8 cellular contexts compared by ENCODE assay signal in the genomic region with DNA sequence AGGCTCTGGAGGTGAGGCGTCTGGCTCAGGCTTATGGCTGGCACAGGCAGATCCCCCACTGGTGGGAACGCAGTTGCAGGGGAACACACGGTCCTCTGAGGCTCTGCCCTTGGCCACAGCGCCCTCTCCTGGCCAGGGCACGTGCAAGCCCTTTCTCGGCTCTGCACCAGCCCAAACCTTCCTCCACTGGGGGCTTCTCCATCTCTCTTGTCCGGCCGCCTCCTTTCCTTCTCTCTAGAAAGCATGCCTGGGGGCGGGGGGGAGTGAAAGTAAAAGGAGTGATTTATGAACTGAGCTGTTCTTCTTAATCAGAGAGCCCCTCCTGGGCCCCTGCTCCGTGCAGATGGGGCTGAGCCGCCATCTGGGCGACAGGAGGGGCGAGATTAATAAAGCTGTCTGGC. TPM values are rescaled to one million over a fixed set of nuclear protein-coding genes. Genes with fewer than 3 reads are reported as not detected.
DNase-seq lines count a peak whose midpoint lies in the region; ATAC-seq and TF ChIP-seq lines count a peak whose summit lies in the region.

No MANE protein-coding gene starts in this region.

- no peak overlapping the region for H3K4me3 Mint-ChIP-seq in WTC11

- CTCF ChIA-PET in WTC11 (lab: Charles Lee): interaction anchor here (0.6 to 2.0 kb wide), 31 partner anchors 8 to 338 kb away, joined by 3 to 17 read pairs (median 5); a partner anchor contains a TSS

- no peak overlapping the region for H3K27ac Mint-ChIP-seq in WTC11

- DNase-seq in AG08395 (ENCODE audit: low spot score) (peak; percentile 85), NCI-H1930 (lab: John Stamatoyannopoulos, UW) (peak; percentile 62 to 73), WTC11 (ENCODE audit: low spot score) (peak; percentile 92), breast epithelium (ENCODE audit: low spot score in 2 of 2) (no peak), kidney glomerular epithelial cell (lab: John Stamatoyannopoulos, UW) (peak; percentile 38), GOT3 (lab: John Stamatoyannopoulos, UW) (no peak)
- DNase-seq in stimulated activated CD4-positive, alpha-beta T cell treated with anti-CD3 and anti-CD28 coated beads, Interleukin-4, amount 100 ng/mL, for 24 hours: peak; percentile 61

- TF ChIP-seq CTCF in WTC11 (IDR thresholded peaks at IDR 0.05): peak; percentile 95
- peak in 2 of 3 donors; percentile 44 to 52 for TF ChIP-seq CTCF in breast epithelium (IDR thresholded peaks at IDR 0.05)

- H3K4me3 ChIP-seq in breast epithelium: no peak overlapping the region

- H3K4me1 Mint-ChIP-seq in WTC11: peaks cover 31% of the 10 kb centered on the region

- no peak overlapping the region for H3K27ac ChIP-seq in breast epithelium

- no peaks in the 10 kb centered on the region for H3K4me1 ChIP-seq in breast epithelium

- POLR2A ChIA-PET in WTC11 (lab: Charles Lee): interaction anchor here (0.6 kb wide), 1 partner anchor 78 kb away, joined by 3 read pairs; no protein-coding TSS in a partner anchor

- peaks cover 13% of the 10 kb centered on the region for H3K9me3 Mint-ChIP-seq in WTC11

- ATAC-seq in GM18868 (IDR thresholded peaks at IDR 0.05; ENCODE audit: unreplicated experiment): peak; percentile 78
- ATAC-seq in WTC11: peak; percentile 93

- TF ChIP-seq POLR2A in breast epithelium (IDR thresholded peaks at IDR 0.05): no peak

- no peaks in the 10 kb centered on the region for H3K27me3 Mint-ChIP-seq in WTC11 (ENCODE audit: low read depth)

- H3K9me3 ChIP-seq in breast epithelium: peaks cover 0 to 6% of the 10 kb centered on the region in 2 donors

- peaks cover 0 to 6% of the 10 kb centered on the region in 2 donors for H3K27me3 ChIP-seq in breast epithelium

- no peaks in the 10 kb centered on the region for H3K36me3 ChIP-seq in breast epithelium

- peaks cover 11% of the 10 kb centered on the region for H3K36me3 Mint-ChIP-seq in WTC11

- intact Hi-C loops in breast epithelium (cut with DNase I; ENCODE audit: low total_unique reads): loop anchor here (10.0 kb wide), 1 partner anchor 429 kb away; no protein-coding TSS in a partner anchor

TF ChIP-seq in WTC11, 78 proteins besides CTCF, POLR2A, EP300 and RAD21:
- TF ChIP-seq, protein P1, sequence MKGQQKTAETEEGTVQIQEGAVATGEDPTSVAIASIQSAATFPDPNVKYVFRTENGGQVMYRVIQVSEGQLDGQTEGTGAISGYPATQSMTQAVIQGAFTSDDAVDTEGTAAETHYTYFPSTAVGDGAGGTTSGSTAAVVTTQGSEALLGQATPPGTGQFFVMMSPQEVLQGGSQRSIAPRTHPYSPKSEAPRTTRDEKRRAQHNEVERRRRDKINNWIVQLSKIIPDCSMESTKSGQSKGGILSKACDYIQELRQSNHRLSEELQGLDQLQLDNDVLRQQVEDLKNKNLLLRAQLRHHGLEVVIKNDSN (CRISPR knock-in tag; IDR thresholded peaks at IDR 0.05): no peak
- peak; percentile 37; the same call in 1 of the 2 replicates for TF ChIP-seq FOXP1 (CRISPR knock-in tag; IDR thresholded peaks at IDR 0.05; ENCODE audit: borderline replicate concordance)
- no peak for TF ChIP-seq ETV6 (CRISPR knock-in tag; IDR thresholded peaks at IDR 0.05)
- TF ChIP-seq ZNF416 (CRISPR knock-in tag; IDR thresholded peaks at IDR 0.05): 0 out of 2 replicates have a peak, but pooled peaks have one; percentile 11
- TF ChIP-seq, protein P2, sequence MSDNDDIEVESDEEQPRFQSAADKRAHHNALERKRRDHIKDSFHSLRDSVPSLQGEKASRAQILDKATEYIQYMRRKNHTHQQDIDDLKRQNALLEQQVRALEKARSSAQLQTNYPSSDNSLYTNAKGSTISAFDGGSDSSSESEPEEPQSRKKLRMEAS (CRISPR knock-in tag; IDR thresholded peaks at IDR 0.05): peak; percentile 20; the same call in 1 of the 2 replicates
- TF ChIP-seq, protein P3, sequence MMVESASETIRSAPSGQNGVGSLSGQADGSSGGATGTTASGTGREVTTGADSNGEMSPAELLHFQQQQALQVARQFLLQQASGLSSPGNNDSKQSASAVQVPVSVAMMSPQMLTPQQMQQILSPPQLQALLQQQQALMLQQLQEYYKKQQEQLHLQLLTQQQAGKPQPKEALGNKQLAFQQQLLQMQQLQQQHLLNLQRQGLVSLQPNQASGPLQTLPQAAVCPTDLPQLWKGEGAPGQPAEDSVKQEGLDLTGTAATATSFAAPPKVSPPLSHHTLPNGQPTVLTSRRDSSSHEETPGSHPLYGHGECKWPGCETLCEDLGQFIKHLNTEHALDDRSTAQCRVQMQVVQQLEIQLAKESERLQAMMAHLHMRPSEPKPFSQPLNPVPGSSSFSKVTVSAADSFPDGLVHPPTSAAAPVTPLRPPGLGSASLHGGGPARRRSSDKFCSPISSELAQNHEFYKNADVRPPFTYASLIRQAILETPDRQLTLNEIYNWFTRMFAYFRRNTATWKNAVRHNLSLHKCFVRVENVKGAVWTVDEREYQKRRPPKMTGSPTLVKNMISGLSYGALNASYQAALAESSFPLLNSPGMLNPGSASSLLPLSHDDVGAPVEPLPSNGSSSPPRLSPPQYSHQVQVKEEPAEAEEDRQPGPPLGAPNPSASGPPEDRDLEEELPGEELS (CRISPR knock-in tag; IDR thresholded peaks at IDR 0.05): no peak
- TF ChIP-seq, protein P4, sequence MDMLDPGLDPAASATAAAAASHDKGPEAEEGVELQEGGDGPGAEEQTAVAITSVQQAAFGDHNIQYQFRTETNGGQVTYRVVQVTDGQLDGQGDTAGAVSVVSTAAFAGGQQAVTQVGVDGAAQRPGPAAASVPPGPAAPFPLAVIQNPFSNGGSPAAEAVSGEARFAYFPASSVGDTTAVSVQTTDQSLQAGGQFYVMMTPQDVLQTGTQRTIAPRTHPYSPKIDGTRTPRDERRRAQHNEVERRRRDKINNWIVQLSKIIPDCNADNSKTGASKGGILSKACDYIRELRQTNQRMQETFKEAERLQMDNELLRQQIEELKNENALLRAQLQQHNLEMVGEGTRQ (CRISPR knock-in tag; IDR thresholded peaks at IDR 0.05): peak; percentile 20; the same call in 1 of the 2 replicates
- no peak for TF ChIP-seq GTF2I (CRISPR knock-in tag; conservative IDR thresholded peaks at IDR 0.05)
- TF ChIP-seq RORB (CRISPR knock-in tag; IDR thresholded peaks at IDR 0.05): no peak
- TF ChIP-seq SP1 (CRISPR knock-in tag; conservative IDR thresholded peaks at IDR 0.05): 0 out of 2 replicates have a peak, but pooled peaks have one; percentile 17
- TF ChIP-seq MXD4 (CRISPR knock-in tag; IDR thresholded peaks at IDR 0.05; ENCODE audit: borderline replicate concordance): no peak

RNA-seq across cellular contexts. Expression of a gene that starts 56.5 kb away (rescaled TPM):
- total RNA-seq in WTC11 (2021): 42.4 to 44.2 TPM (median 42.9 TPM) in 3 replicates
- total RNA-seq in breast epithelium: 10 to 100 TPM; 30.7 to 91.1 (median 75.7) TPM

Comparison
In these comparisons a context has a peak if more than half of its experiments do, and no peak if none do; other contexts are left out.
1. DNase-seq: peak in AG08395 (single experiment), NCI-H1930 (2 of 2), WTC11 (single experiment), kidney glomerular epithelial cell (single experiment) and stimulated activated CD4-positive, alpha-beta T cell treated with anti-CD3 and anti-CD28 coated beads, Interleukin-4, amount 100 ng/mL, for 24 hours (single experiment); none in breast epithelium (0 of 2) and GOT3 (single experiment).